ENCODE assay signal across 17 cellular contexts in the genomic region with DNA sequence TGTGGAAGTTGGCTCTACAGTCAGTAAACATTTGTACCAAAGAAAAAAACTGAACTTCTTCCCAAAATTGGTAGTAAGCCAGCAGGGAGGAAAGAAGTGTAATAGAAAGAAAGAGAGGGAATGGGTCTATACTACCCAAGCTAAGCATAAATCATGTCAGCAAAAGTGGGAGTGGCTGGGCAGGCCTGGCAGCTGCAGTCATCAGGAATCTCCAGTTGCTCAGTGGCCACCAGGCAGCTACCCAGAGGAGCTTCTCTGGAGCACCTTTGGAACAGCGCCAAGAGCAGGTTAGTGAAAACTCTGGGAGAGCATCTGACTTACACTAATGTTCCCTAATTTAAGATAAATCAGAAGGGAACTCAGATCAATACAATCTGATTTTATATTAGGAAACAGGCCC. TPM values are rescaled to one million over a fixed set of nuclear protein-coding genes. Genes with fewer than 3 reads are reported as not detected.
A peak's percentile ranks its signal among the peaks of the same experiment; 100 is the strongest.
DNase-seq lines count a peak whose midpoint lies in the region; ATAC-seq and TF ChIP-seq lines count a peak whose summit lies in the region.
"Had no signal": no experiment of that assay in that cellular context is flagged by ENCODE, and none has a peak within 500 bp of the region (broad histone marks: within the 10 kb centered on the region; RNA-seq: fewer than 3 reads in every experiment).

No MANE protein-coding gene starts in this region.

- TF ChIP-seq CTCF in lower leg skin (IDR thresholded peaks at IDR 0.05): no peak

- peak; percentile 41 for DNase-seq in COR-L47 (lab: John Stamatoyannopoulos, UW)
- peak; percentile 49 for DNase-seq in HT-29 (ENCODE audit: low spot score)
- DNase-seq in NCI-H82 treated with DMSO at 0.1 percent for 48 hours (lab: John Stamatoyannopoulos, UW; ENCODE audit: unreplicated experiment): peak; percentile 50
- peak; percentile 6 for DNase-seq in kidney glomerular epithelial cell (lab: John Stamatoyannopoulos, UW)
- DNase-seq in KBM-7: no peak
- no peak for DNase-seq in activated CD4-positive, CD25-positive, alpha-beta regulatory T cell (lab: John Stamatoyannopoulos, UW)
- no peak for DNase-seq in lower leg skin (ENCODE audit: low spot score in 2 of 2)
- DNase-seq: activated CD4-positive, alpha-beta T cell treated with anti-CD3 and anti-CD28 coated beads for 48 hours; GF-D8; HFFc6; immature natural killer cell; IMR-90; stimulated activated CD4-positive, alpha-beta T cell treated with anti-CD3 and anti-CD28 coated beads, Interleukin-4, amount 100 ng/mL, for 1 hour had no signal

- intact Hi-C loops in lower leg skin (cut with DNase I; ENCODE audit: low total_unique reads): no loop called here

- ATAC-seq in GM21515 (IDR thresholded peaks at IDR 0.05; ENCODE audit: unreplicated experiment): no peak
- ATAC-seq: activated T-helper 17 cell treated with anti-CD3 and anti-CD28 coated beads, Interleukin-2, amount 50 U/mL, for 72 hours; stimulated activated memory B cell treated with anti-CD40 and anti-IgM and Interleukin-4, amounts not matched to agents 10 μg/mL and 1 μg/mL and 100 μg/mL, for 72 hours had no signal

- in situ Hi-C loops in KBM-7 (cut with MboI; ENCODE audit: low pct_unique_long_range_greater_than_20kb, low sequenced_read_pairs): no loop called here

- WGBS in lower leg skin, 2 donors: 94 to 100% methylated on average over 1 of the region's 1 CpG

- no peak for TF ChIP-seq POLR2A in lower leg skin (IDR thresholded peaks at IDR 0.05)

- no peak overlapping the region for H3K4me3 ChIP-seq in lower leg skin (ENCODE audit: low read depth, poor library complexity, severe bottlenecking)

RNA-seq across cellular contexts. Expression of a gene that starts 14.3 kb away (rescaled TPM):
- 0.15 and 0.21 TPM in 2 replicates for total RNA-seq in HT-29 (2014; rRNA removed; shearing (Covaris generic))
- 10 to 100 TPM in 2 of 4 donors, 1 to 10 TPM in 2; 1.6 to 20.4 (median 12.0) TPM for total RNA-seq in lower leg skin
- total RNA-seq: activated T-helper 17 cell treated with anti-CD3 and anti-CD28 coated beads, Interleukin-2, amount 50 U/mL, for 72 hours; pulmonary artery endothelial cell had no signal

Comparison
In these comparisons a context has a peak if more than half of its experiments do, and no peak if none do; other contexts are left out.
1. DNase-seq: peak in COR-L47 (single experiment), HT-29 (single experiment), NCI-H82 treated with DMSO at 0.1 percent for 48 hours (single experiment) and kidney glomerular epithelial cell (single experiment); none in KBM-7 (single experiment), activated CD4-positive, CD25-positive, alpha-beta regulatory T cell (0 of 4) and lower leg skin (0 of 2).